In genomic region chr11:46050065-46050464, GRCh38 we compare ENCODE assay signal across 10 cellular contexts.
DNase-seq lines count a peak whose midpoint lies in the region; ATAC-seq and TF ChIP-seq lines count a peak whose summit lies in the region.
"Had no signal": no experiment of that assay in that cellular context is flagged by ENCODE, and none has a peak within 500 bp of the region (broad histone marks: within the 10 kb centered on the region; RNA-seq: fewer than 3 reads in every experiment).

No MANE protein-coding gene starts in this region.

- H3K9me3 Mint-ChIP-seq in mesothelial cell of epicardium = no peaks in the 10 kb centered on the region

- peaks cover 0 to 14% of the 10 kb centered on the region in 2 donors for H3K4me1 ChIP-seq in aorta (ENCODE audit: control insufficient read depth in 1 of 2, insufficient read depth in 2 of 2, low read length in 2 of 2)

- peak overlapping the region; percentile 5 for H3K4me3 Mint-ChIP-seq in mesothelial cell of epicardium

- TF ChIP-seq CTCF in epithelial cell of esophagus (IDR thresholded peaks at IDR 0.05; ENCODE audit: insufficient read depth, low read depth, low read length, missing control alignments) (no peak), mesothelial cell of epicardium (IDR thresholded peaks at IDR 0.05; ENCODE audit: unreplicated experiment) (no peak)

- H3K9me3 ChIP-seq in aorta (ENCODE audit: control insufficient read depth, low read length) = no peaks in the 10 kb centered on the region

- DNase-seq in Right ventricle myocardium superior (no peak), cardiac septum (ENCODE audit: low spot score) (no peak), epithelial cell of esophagus (ENCODE audit: low read depth) (peak; percentile 82), mesothelial cell of epicardium (ENCODE audit: low spot score in 2 of 2, unreplicated experiment in 2 of 2) (peak; percentile 20 to 58), aorta (peak; percentile 62 to 81)
- DNase-seq in stimulated activated CD4-positive, alpha-beta T cell treated with anti-CD3 and anti-CD28 coated beads, Interleukin-2, amount 100 ng/mL, for 48 hours = no peak
- DNase-seq: erythroblast, NCI-H187 treated with DMSO at 0.1 percent for 48 hours had no signal

- no peaks in the 10 kb centered on the region for H3K27me3 Mint-ChIP-seq in mesothelial cell of epicardium (ENCODE audit: low read depth)

- peak overlapping the region in 1 of 2 donors; percentile 28 for H3K27ac ChIP-seq in aorta (ENCODE audit: low read depth in 1 of 2, low read length in 2 of 2)

- H3K36me3 ChIP-seq in aorta (ENCODE audit: control insufficient read depth in 1 of 2, insufficient read depth in 2 of 2, low read length in 1 of 2) = peaks cover 0 to 2% of the 10 kb centered on the region in 2 donors

- peaks cover 41% of the 10 kb centered on the region for H3K4me1 Mint-ChIP-seq in mesothelial cell of epicardium

- peaks cover 11% of the 10 kb centered on the region for H3K36me3 Mint-ChIP-seq in mesothelial cell of epicardium

- ATAC-seq in Right ventricle myocardium superior (ENCODE audit: poor library complexity) (peak; percentile 81), aorta (ENCODE audit: low FRiP score) (peak; percentile 64), HG02970 (IDR thresholded peaks at IDR 0.05; ENCODE audit: low FRiP score, unreplicated experiment) (no peak), GM21717 (IDR thresholded peaks at IDR 0.05; ENCODE audit: unreplicated experiment) (no peak)

- no peaks in the 10 kb centered on the region for H3K27me3 ChIP-seq in aorta (ENCODE audit: control insufficient read depth in 1 of 2, insufficient read depth in 2 of 2, low read length in 1 of 2)

- peak overlapping the region; percentile 92 for H3K27ac Mint-ChIP-seq in mesothelial cell of epicardium

- 13 to 16% methylated on average over 4 of the region's 4 CpGs for WGBS in aorta, 2 donors

- intact Hi-C loops in Right ventricle myocardium superior (cut with DNase I) (no loop called here), cardiac septum (cut with DNase I) (no loop called here), aorta (cut with DNase I) (loop anchor here in 1 of 2 donors (10.0 kb wide), 1 partner anchor 65 kb away; no protein-coding TSS in a partner anchor)

- H3K4me3 ChIP-seq in epithelial cell of esophagus (ENCODE audit: low read length) (no peak overlapping the region), aorta (ENCODE audit: low read length in 2 of 2) (no peak overlapping the region)

Comparison
In these comparisons a context has a peak if more than half of its experiments do, and no peak if none do; other contexts are left out.
1. ATAC-seq: peak in Right ventricle myocardium superior (single experiment) and aorta (single experiment); none in HG02970 (single experiment) and GM21717 (single experiment).
2. DNase-seq: peak in epithelial cell of esophagus (single experiment), mesothelial cell of epicardium (2 of 2) and aorta (2 of 2); none in Right ventricle myocardium superior (single experiment), cardiac septum (single experiment) and stimulated activated CD4-positive, alpha-beta T cell treated with anti-CD3 and anti-CD28 coated beads, Interleukin-2, amount 100 ng/mL, for 48 hours (0 of 2).